17 cellular contexts compared by ENCODE assay signal in the genomic region with DNA sequence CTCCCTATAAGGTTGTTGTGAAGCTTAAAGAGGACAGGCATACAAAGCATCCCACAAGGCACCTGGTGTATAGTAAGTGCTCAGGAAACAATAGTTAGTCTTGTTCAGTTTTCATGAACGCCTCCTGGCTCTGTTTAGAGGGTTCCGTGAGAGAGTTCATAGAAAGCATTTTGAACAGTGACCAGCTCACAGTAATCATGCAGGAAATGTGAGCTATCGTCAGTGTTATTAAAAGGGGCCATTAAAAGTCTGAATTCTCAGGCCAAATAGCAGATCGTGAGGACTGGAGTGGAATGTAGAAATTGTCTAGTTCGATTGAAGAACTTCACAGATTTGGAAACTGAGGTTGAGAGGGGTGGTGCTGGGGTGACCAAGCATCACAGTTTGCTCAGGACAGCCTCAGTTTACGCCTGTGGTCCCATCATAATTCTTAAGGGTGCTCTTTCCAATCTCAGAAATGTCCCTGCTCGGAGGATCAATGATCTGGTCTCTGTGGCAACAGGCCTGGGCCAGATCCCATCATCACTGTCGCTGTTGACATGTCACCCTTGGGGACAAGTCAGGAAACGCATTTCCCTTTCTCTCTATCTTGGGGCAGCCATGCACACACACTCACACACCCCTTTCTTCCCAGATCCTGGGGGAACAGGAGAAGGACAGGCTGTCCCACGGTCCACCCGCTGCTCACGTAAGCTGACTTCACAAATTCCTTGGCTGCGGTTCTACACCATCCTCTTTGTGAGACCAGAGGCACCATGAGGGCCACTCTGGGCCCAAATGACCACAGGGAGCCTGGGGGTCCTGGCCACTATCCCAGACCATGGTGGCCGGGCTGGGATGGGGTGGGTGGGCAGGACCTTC. TPM values are rescaled to one million over a fixed set of nuclear protein-coding genes. Genes with fewer than 3 reads are reported as not detected.
A peak's percentile ranks its signal among the peaks of the same experiment; 100 is the strongest.
DNase-seq lines count a peak whose midpoint lies in the region; ATAC-seq, FAIRE-seq and TF ChIP-seq lines count a peak whose summit lies in the region.
"Had no signal": no experiment of that assay in that cellular context is flagged by ENCODE, and none has a peak within 500 bp of the region (broad histone marks: within the 10 kb centered on the region; RNA-seq: fewer than 3 reads in every experiment).

No MANE protein-coding gene starts in this region.

- FAIRE-seq in HTR-8/SVneo (lab: Jason Lieb, UNC) (peak; percentile 38), RCC 7860 (lab: Jason Lieb, UNC) (no peak)

- H3K27me3 ChIP-seq in left lung (no peaks in the 10 kb centered on the region), skeletal muscle tissue (ENCODE audit: control insufficient read depth in 3 of 3, insufficient read depth in 3 of 3, low read length in 3 of 3) (no peaks in the 10 kb centered on the region)

- ATAC-seq in left lung = no peak
- ATAC-seq in mucosa of descending colon = no peak
- no peak for ATAC-seq in HG03378 (IDR thresholded peaks at IDR 0.05; ENCODE audit: unreplicated experiment)
- ATAC-seq in GM19324 (IDR thresholded peaks at IDR 0.05; ENCODE audit: low FRiP score, unreplicated experiment) = no peak

- intact Hi-C loops in left lung (cut with DNase I) = no loop called here
- intact Hi-C loops in mucosa of descending colon (cut with DNase I, micrococcal nuclease) = no loop called here

- peaks cover 11 to 79% of the 10 kb centered on the region in 2 donors for H3K4me1 ChIP-seq in left lung
- peaks cover 14 to 35% (median 33%) of the 10 kb centered on the region in 3 donors for H3K4me1 ChIP-seq in skeletal muscle tissue (ENCODE audit: control insufficient read depth in 3 of 3, insufficient read depth in 3 of 3, low read length in 3 of 3)
- H3K4me1 ChIP-seq in mucosa of descending colon (ENCODE audit: low read depth) = peaks cover 4% of the 10 kb centered on the region

- no peak for DNase-seq in HTR-8/SVneo (ENCODE audit: insufficient read length, low spot score)
- DNase-seq in dermis blood vessel endothelial cell = peak; percentile 89
- no peak for DNase-seq in left lung
- DNase-seq in mucosa of descending colon = no peak
- DNase-seq in RCC 7860 (ENCODE audit: low spot score) = no peak
- DNase-seq: activated CD4-positive, alpha-beta T cell treated with anti-CD3 and anti-CD28 coated beads, Interleukin-2, amount 50 U/mL, for 1 hour; EL; MM.1S; naive B cell; NCI-H2171; T-helper 2 cell had no signal

- H3K4me3 ChIP-seq in left lung = no peak overlapping the region
- no peak overlapping the region for H3K4me3 ChIP-seq in skeletal muscle tissue (ENCODE audit: low read length in 3 of 3)
- no peak overlapping the region for H3K4me3 ChIP-seq in mucosa of descending colon

- no peak for TF ChIP-seq CTCF in left lung (IDR thresholded peaks at IDR 0.05)
- no peak for TF ChIP-seq CTCF in mucosa of descending colon (IDR thresholded peaks at IDR 0.05)

- H3K27ac ChIP-seq in left lung (peak overlapping the region; percentile 77 to 78), skeletal muscle tissue (ENCODE audit: low read depth, low read length) (peak overlapping the region; percentile 68)
- H3K27ac ChIP-seq: epithelial cell of prostate had no signal

- H3K36me3 ChIP-seq in left lung (peaks cover 0 to 32% of the 10 kb centered on the region in 2 donors), skeletal muscle tissue (ENCODE audit: control insufficient read depth in 3 of 3, insufficient read depth in 3 of 3, low read length in 3 of 3) (peaks cover 0 to 24% (median 20%) of the 10 kb centered on the region in 3 donors), mucosa of descending colon (ENCODE audit: low read depth) (no peaks in the 10 kb centered on the region)

- H3K9me3 ChIP-seq in left lung (no peaks in the 10 kb centered on the region), skeletal muscle tissue (ENCODE audit: control insufficient read depth in 3 of 3, low read length in 3 of 3) (no peaks in the 10 kb centered on the region), mucosa of descending colon (no peaks in the 10 kb centered on the region)

- H3K9ac ChIP-seq in skeletal muscle tissue (ENCODE audit: low read depth in 1 of 3, low read length in 3 of 3) = peak overlapping the region in 2 of 3 donors; percentile 20 to 47

RNA-seq across cellular contexts. Expression of gene TGM2, which starts 7.2 kb away (rescaled TPM):
- total RNA-seq in dermis blood vessel endothelial cell = 401 and 1,564 TPM in 2 replicates
- 100 to 1,000 TPM; 174 to 391 TPM for total RNA-seq in left lung
- 7.3 TPM for total RNA-seq in skeletal muscle tissue
- 10 to 100 TPM; 14.9 to 62.2 (median 33.3) TPM for total RNA-seq in mucosa of descending colon
- total RNA-seq: activated T-helper 1 cell treated with anti-CD3 and anti-CD28 coated beads, Interleukin-12 subunit alpha, Interleukin-12 subunit beta, Interleukin-2, Interleukin-4 antibody, amounts not matched to agents 30 ng/mL and 10 ng/mL and 1 ng/mL, durations not matched to agents 14 hours and 24 hours and 36 hours; OCI-LY7 had no signal
